In genomic region chrX:15789979-15790765, GRCh38 we compare ENCODE assay signal across 8 cellular contexts. TPM values are rescaled to one million over a fixed set of nuclear protein-coding genes. Genes with fewer than 3 reads are reported as not detected.
A peak's percentile ranks its signal among the peaks of the same experiment; 100 is the strongest.
DNase-seq lines count a peak whose midpoint lies in the region; ATAC-seq and TF ChIP-seq lines count a peak whose summit lies in the region.

ZRSR2 (plus strand) TSS chrX:15790484; CDS start chrX:15790496, 12 bp downstream.

- H3K4me3 ChIP-seq in RWPE2 (ENCODE audit: severe bottlenecking) (peak within 1 kb of the TSS; percentile 70), fibroblast of villous mesenchyme (ENCODE audit: low read depth, low read length) (peak within 1 kb of the TSS; percentile 87), neuron (ENCODE audit: low read length) (peak within 1 kb of the TSS; percentile 65)

- H3K4me3 Mint-ChIP-seq in activated T-helper 2 cell treated with anti-CD3 and anti-CD28 coated beads, Interferon-gamma antibody, Interleukin-2, Interleukin-4, amounts not matched to agents 10 μg/mL and 5 μg/mL and 100 μg/mL, durations not matched to agents 14 hours and 24 hours and 36 hours (ENCODE audit: low read depth), result no peak within 1 kb of the TSS

- peaks cover 21% of the 10 kb centered on the region for H3K36me3 Mint-ChIP-seq in activated T-helper 2 cell treated with anti-CD3 and anti-CD28 coated beads, Interferon-gamma antibody, Interleukin-2, Interleukin-4, amounts not matched to agents 10 μg/mL and 5 μg/mL and 100 μg/mL, durations not matched to agents 14 hours and 24 hours and 36 hours (ENCODE audit: low read depth)

- H3K27ac Mint-ChIP-seq in activated T-helper 2 cell treated with anti-CD3 and anti-CD28 coated beads, Interferon-gamma antibody, Interleukin-2, Interleukin-4, amounts not matched to agents 10 μg/mL and 5 μg/mL and 100 μg/mL, durations not matched to agents 14 hours and 24 hours and 36 hours, result no peak within 1 kb of the TSS

- H3K9me3 ChIP-seq in RWPE2 (ENCODE audit: severe bottlenecking) (no peaks in the 10 kb centered on the region), neuron (ENCODE audit: low read length) (no peaks in the 10 kb centered on the region)

- H2AFZ ChIP-seq in neuron (ENCODE audit: low read depth, low read length), result peak within 1 kb of the TSS; percentile 94

- H3K27me3 Mint-ChIP-seq in activated T-helper 2 cell treated with anti-CD3 and anti-CD28 coated beads, Interferon-gamma antibody, Interleukin-2, Interleukin-4, amounts not matched to agents 10 μg/mL and 5 μg/mL and 100 μg/mL, durations not matched to agents 14 hours and 24 hours and 36 hours (ENCODE audit: low read depth), result no peaks in the 10 kb centered on the region

- DNase-seq in ELR (ENCODE audit: low read depth) (peak; percentile 81), GOT3 (lab: John Stamatoyannopoulos, UW) (peak; percentile 83), Kasumi-1 (lab: John Stamatoyannopoulos, UW) (peak; percentile 59 to 63), RWPE2 (ENCODE audit: low spot score) (peak; percentile 73), fibroblast of villous mesenchyme (ENCODE audit: low read depth) (peak; percentile 77), stromal cell of bone marrow (ENCODE audit: low read depth) (peak; percentile 60)
- DNase-seq in activated T-helper 2 cell treated with anti-CD3 and anti-CD28 coated beads, Interferon-gamma antibody, Interleukin-2, Interleukin-4, amounts not matched to agents 10 μg/mL and 5 μg/mL and 100 μg/mL, durations not matched to agents 14 hours and 24 hours and 36 hours (ENCODE audit: low spot score), result peak; percentile 83

- H3K9me3 Mint-ChIP-seq in activated T-helper 2 cell treated with anti-CD3 and anti-CD28 coated beads, Interferon-gamma antibody, Interleukin-2, Interleukin-4, amounts not matched to agents 10 μg/mL and 5 μg/mL and 100 μg/mL, durations not matched to agents 14 hours and 24 hours and 36 hours, result no peaks in the 10 kb centered on the region

- H3K36me3 ChIP-seq in RWPE2 (ENCODE audit: low read depth), result no peaks in the 10 kb centered on the region
- H3K36me3 ChIP-seq in neuron (ENCODE audit: insufficient read depth, low read length), result peaks cover 5% of the 10 kb centered on the region

- peak within 1 kb of the TSS; percentile 54 for H3K27ac ChIP-seq in RWPE2 (ENCODE audit: poor library complexity, severe bottlenecking)

- H3K27me3 ChIP-seq in RWPE2 (ENCODE audit: insufficient read depth, poor library complexity, severe bottlenecking), result no peaks in the 10 kb centered on the region
- no peaks in the 10 kb centered on the region for H3K27me3 ChIP-seq in neuron (ENCODE audit: insufficient read depth, low read length)

- H3K4me1 ChIP-seq in RWPE2 (ENCODE audit: insufficient read depth, poor library complexity, severe bottlenecking) (no peaks in the 10 kb centered on the region), neuron (ENCODE audit: insufficient read depth, low read length) (peaks cover 7% of the 10 kb centered on the region)

- intact Hi-C loops in activated T-helper 2 cell treated with anti-CD3 and anti-CD28 coated beads, Interferon-gamma antibody, Interleukin-2, Interleukin-4, amounts not matched to agents 10 μg/mL and 5 μg/mL and 100 μg/mL, durations not matched to agents 14 hours and 24 hours and 36 hours (cut with micrococcal nuclease), result loop anchor here (1.0 to 5.0 kb wide), 5 partner anchors 27 to 115 kb away; partner anchors contain the start of genes AP1S2 and CA5B

- peaks cover 12% of the 10 kb centered on the region for H3K4me1 Mint-ChIP-seq in activated T-helper 2 cell treated with anti-CD3 and anti-CD28 coated beads, Interferon-gamma antibody, Interleukin-2, Interleukin-4, amounts not matched to agents 10 μg/mL and 5 μg/mL and 100 μg/mL, durations not matched to agents 14 hours and 24 hours and 36 hours (ENCODE audit: low read depth)

- ATAC-seq in RWPE2 (ENCODE audit: low read depth), result peak; percentile 93

- TF ChIP-seq CTCF in RWPE2 (IDR thresholded peaks at IDR 0.05; ENCODE audit: poor library complexity, severe bottlenecking) (no peak), fibroblast of villous mesenchyme (IDR thresholded peaks at IDR 0.05; ENCODE audit: insufficient read depth, low read depth, low read length) (no peak)

RNA-seq across cellular contexts. Expression of gene ZRSR2, which starts in this region (rescaled TPM):
- 18.7 and 20.3 TPM in 2 replicates for total RNA-seq in activated T-helper 2 cell treated with anti-CD3 and anti-CD28 coated beads, Interferon-gamma antibody, Interleukin-2, Interleukin-4, amounts not matched to agents 10 μg/mL and 5 μg/mL and 100 μg/mL, durations not matched to agents 14 hours and 24 hours and 36 hours
- 4.8 and 5.6 TPM in 2 replicates for total RNA-seq in fibroblast of villous mesenchyme

Comparison
In these comparisons a context has a peak if more than half of its experiments do, and no peak if none do; other contexts are left out.
1. Peak in every context shown above with its lines: DNase-seq, ATAC-seq, H3K4me3 ChIP-seq and H3K27ac ChIP-seq.